In genomic region chr1:238642231-238642630, GRCh38 we compare ENCODE assay signal across 2 cellular contexts.
TF ChIP-seq lines count a peak whose summit lies in the region.

No MANE protein-coding gene starts in this region.

TF ChIP-seq in SK-N-SH, 30 proteins besides CTCF, POLR2A, EP300 and RAD21 (continued from another document):
- TF ChIP-seq ZBTB33 (IDR thresholded peaks at IDR 0.05; ENCODE audit: borderline replicate concordance, low read depth): no peak
- TF ChIP-seq TEAD4 (IDR thresholded peaks at IDR 0.05; ENCODE audit: borderline replicate concordance, insufficient read depth): no peak
- TF ChIP-seq REST (IDR thresholded peaks at IDR 0.05; ENCODE audit: low read depth, low read length): no peak
- TF ChIP-seq POLR2AphosphoS5 (IDR thresholded peaks at IDR 0.05; ENCODE audit: low read depth, low read length): no peak
- no peak for TF ChIP-seq FOSL2 (IDR thresholded peaks at IDR 0.05; ENCODE audit: borderline replicate concordance, low read depth)
- TF ChIP-seq MAX (IDR thresholded peaks at IDR 0.05; ENCODE audit: low read depth): no peak
- no peak for TF ChIP-seq SIN3A (IDR thresholded peaks at IDR 0.05; ENCODE audit: borderline replicate concordance, low read depth, low read length)
- no peak for TF ChIP-seq RFX5 (IDR thresholded peaks at IDR 0.05; ENCODE audit: low read length)
- TF ChIP-seq TCF12 (IDR thresholded peaks at IDR 0.05): no peak

TF ChIP-seq in SK-N-SH treated with all-trans-retinoic acid at 6 μM for 48 hours, 23 proteins besides CTCF, POLR2A, EP300 and RAD21 (continued from another document):
- TF ChIP-seq POU6F1 (CRISPR knock-in tag; IDR thresholded peaks at IDR 0.05; ENCODE audit: borderline replicate concordance, low read depth) (no peak), ZNF565 (CRISPR knock-in tag; conservative IDR thresholded peaks at IDR 0.05; ENCODE audit: low read depth) (no peak), TOX (CRISPR knock-in tag; IDR thresholded peaks at IDR 0.05; ENCODE audit: borderline replicate concordance) (no peak; the same call in 1 of the 2 replicates), OSR1 (CRISPR knock-in tag; IDR thresholded peaks at IDR 0.05) (no peak), PPARA (CRISPR knock-in tag; IDR thresholded peaks at IDR 0.05; ENCODE audit: borderline replicate concordance) (no peak), ZFP30 (CRISPR knock-in tag; IDR thresholded peaks at IDR 0.05) (no peak), CSDC2 (CRISPR knock-in tag; IDR thresholded peaks at IDR 0.05) (no peak), SNAI2 (CRISPR knock-in tag; IDR thresholded peaks at IDR 0.05) (no peak)
